35 cellular contexts compared by ENCODE assay signal in the genomic region with DNA sequence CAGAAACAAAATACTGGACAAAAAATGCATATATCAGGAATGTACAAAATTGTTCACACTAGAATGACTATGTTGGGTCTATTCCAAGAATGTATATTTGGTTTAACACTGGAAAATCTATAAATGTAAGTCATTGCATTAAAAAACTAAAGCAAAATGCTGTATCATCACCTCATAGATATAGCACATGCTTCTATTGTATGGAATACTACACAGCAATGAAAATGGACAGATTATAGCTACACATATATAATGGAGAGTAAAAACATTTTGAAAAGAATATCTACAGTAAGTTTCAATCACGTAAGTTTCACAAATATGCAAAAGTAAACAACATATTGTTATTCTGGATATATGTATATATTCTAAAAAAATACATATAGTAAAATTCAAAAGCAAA.
"Had no signal": no experiment of that assay in that cellular context is flagged by ENCODE, and none has a peak within 500 bp of the region (broad histone marks: within the 10 kb centered on the region; RNA-seq: fewer than 3 reads in every experiment).

No MANE protein-coding gene starts in this region.

- H3K4me3 ChIP-seq: MG63 had no signal

- H3K9me3 ChIP-seq: MG63 had no signal

- DNase-seq: Karpas-422, Kasumi-1, MG63, MM.1S, MV-4-11, NCI-H1048, NCI-H1092, NCI-H1092 treated with DMSO at 0.1 percent for 48 hours, NCI-H1105, NCI-H1105 treated with DMSO at 0.1 percent for 48 hours, NCI-H1417, NCI-H1417 treated with DMSO at 0.1 percent for 48 hours, NCI-H1436, NCI-H1436 treated with DMSO at 0.1 percent for 48 hours, NCI-H146, NCI-H1694, NCI-H1694 treated with DMSO at 0.1 percent for 48 hours, NCI-H187, NCI-H187 treated with DMSO at 0.1 percent for 48 hours, NCI-H1930, NCI-H2029, NCI-H2029 treated with DMSO at 0.1 percent for 48 hours, NCI-H2081, NCI-H2081 treated with DMSO at 0.1 percent for 48 hours, NCI-H2107, NCI-H2171, NCI-H2171 treated with DMSO at 0.1 percent for 48 hours, NCI-H2227 treated with DMSO at 0.1 percent for 48 hours, NCI-H226, NCI-H345, NCI-H446, NCI-H446 treated with DMSO at 0.1 percent for 48 hours, NCI-H510A, NCI-H510A treated with DMSO at 0.1 percent for 48 hours, NCI-H524 had no signal

- H3K36me3 ChIP-seq: MG63 had no signal

- H3K27me3 ChIP-seq: MG63 had no signal
